In the genomic region with DNA sequence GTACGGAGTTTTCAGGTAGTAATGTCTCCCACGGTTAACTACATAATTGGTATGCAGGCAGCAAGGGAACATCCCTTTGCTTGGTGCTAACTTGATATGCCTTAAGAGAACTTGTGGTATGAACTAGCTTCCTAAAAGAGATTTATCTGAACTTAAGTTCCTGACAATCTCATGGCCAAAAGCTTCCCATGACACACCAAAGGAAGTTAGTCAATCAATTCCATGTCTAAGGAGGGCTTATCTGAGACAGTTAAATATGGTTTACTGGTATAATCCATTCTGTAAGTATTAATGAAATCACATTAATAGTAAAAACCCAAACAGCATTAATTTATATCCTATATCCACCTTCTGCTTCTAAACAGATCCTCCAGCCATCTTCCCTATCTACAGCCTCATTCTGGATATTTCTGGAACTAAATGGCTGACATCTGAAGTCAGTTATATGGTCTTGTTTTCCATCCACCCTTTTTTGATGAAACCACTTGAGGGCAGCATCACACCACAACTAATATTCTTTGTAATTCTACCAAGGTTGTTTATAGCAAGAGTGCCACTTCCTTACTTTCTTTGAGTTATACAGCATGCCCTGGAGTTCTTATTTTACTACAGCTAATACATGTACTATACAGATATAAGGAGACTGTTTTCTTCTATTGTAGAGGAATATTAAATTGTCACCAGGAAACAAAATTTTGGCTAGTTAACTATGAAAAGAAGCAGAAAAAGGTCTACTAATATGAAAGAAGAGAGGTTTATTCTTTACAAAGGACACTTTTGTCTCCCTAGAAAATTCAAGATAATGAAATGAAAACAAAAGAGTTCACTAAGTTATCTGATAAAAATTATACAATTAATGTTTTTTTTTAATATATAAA, we compare ENCODE assay signal across 8 cellular contexts.
DNase-seq lines count a peak whose midpoint lies in the region; ATAC-seq and FAIRE-seq lines count a peak whose summit lies in the region.

No MANE protein-coding gene starts in this region.

- ATAC-seq in GM19324 (IDR thresholded peaks at IDR 0.05; ENCODE audit: low FRiP score, unreplicated experiment) = no peak

- H3K36me3 Mint-ChIP-seq in activated naive CD4-positive, alpha-beta T cell treated with anti-CD3 and anti-CD28 coated beads, Interleukin-2, amount 10 ng/mL, durations not matched to agents 7 days and 5 days = no peaks in the 10 kb centered on the region

- H3K27me3 Mint-ChIP-seq in activated naive CD4-positive, alpha-beta T cell treated with anti-CD3 and anti-CD28 coated beads, Interleukin-2, amount 10 ng/mL, durations not matched to agents 7 days and 5 days = no peaks in the 10 kb centered on the region

- CTCF ChIA-PET in activated naive CD4-positive, alpha-beta T cell treated with anti-CD3 and anti-CD28 coated beads, Interleukin-2, amount 10 ng/mL, durations not matched to agents 7 days and 5 days (lab: Charles Lee) = interaction anchor here (0.5 to 8.9 kb wide), 14 partner anchors 12 to 602 kb away, joined by 3 to 105 read pairs (median 3); a partner anchor contains a TSS

- intact Hi-C loops in head of caudate nucleus (cut with DNase I) = loop anchor here (5.0 kb wide), 1 partner anchor 312 kb away; no protein-coding TSS in a partner anchor

- no peak overlapping the region for H3K4me3 Mint-ChIP-seq in activated naive CD4-positive, alpha-beta T cell treated with anti-CD3 and anti-CD28 coated beads, Interleukin-2, amount 10 ng/mL, durations not matched to agents 7 days and 5 days

- H3K4me1 Mint-ChIP-seq in activated naive CD4-positive, alpha-beta T cell treated with anti-CD3 and anti-CD28 coated beads, Interleukin-2, amount 10 ng/mL, durations not matched to agents 7 days and 5 days = peaks cover 4% of the 10 kb centered on the region

- peak; percentile 91 for FAIRE-seq in GM18507 (lab: Jason Lieb, UNC)

- H3K9me3 Mint-ChIP-seq in activated naive CD4-positive, alpha-beta T cell treated with anti-CD3 and anti-CD28 coated beads, Interleukin-2, amount 10 ng/mL, durations not matched to agents 7 days and 5 days = no peaks in the 10 kb centered on the region

- no peak overlapping the region for H3K27ac Mint-ChIP-seq in activated naive CD4-positive, alpha-beta T cell treated with anti-CD3 and anti-CD28 coated beads, Interleukin-2, amount 10 ng/mL, durations not matched to agents 7 days and 5 days

- DNase-seq in Ammon's horn (ENCODE audit: low spot score) = peak; percentile 81
- DNase-seq in GM18507 (ENCODE audit: extremely low spot score, insufficient read length, low read depth) = peak; percentile 22
- peak; percentile 17 for DNase-seq in HuH-7 (ENCODE audit: low spot score)
- DNase-seq in NOMO-1 treated with dmso at 0.1 percent for 144 hours (lab: John Stamatoyannopoulos, UW; ENCODE audit: unreplicated experiment) = peak; percentile 31
- peak; percentile 63 for DNase-seq in activated naive CD4-positive, alpha-beta T cell treated with anti-CD3 and anti-CD28 coated beads, Interleukin-2, amount 10 ng/mL, durations not matched to agents 7 days and 5 days
- DNase-seq in head of caudate nucleus = peak in 27 of 42 donors; percentile 12 to 83 (median 52)
- DNase-seq in putamen (ENCODE audit: low spot score) = peak; percentile 67

Comparison
In these comparisons a context has a peak if more than half of its experiments do, and no peak if none do; other contexts are left out.
1. DNase-seq: peak in every context shown above with its lines; median percentile 81 in Ammon's horn; 67 in putamen; 63 in activated naive CD4-positive, alpha-beta T cell treated with anti-CD3 and anti-CD28 coated beads, Interleukin-2, amount 10 ng/mL, durations not matched to agents 7 days and 5 days; 52 in head of caudate nucleus; 31 in NOMO-1 treated with dmso at 0.1 percent for 144 hours; 22 in GM18507; 17 in HuH-7.